13 cellular contexts compared by ENCODE assay signal in the genomic region with DNA sequence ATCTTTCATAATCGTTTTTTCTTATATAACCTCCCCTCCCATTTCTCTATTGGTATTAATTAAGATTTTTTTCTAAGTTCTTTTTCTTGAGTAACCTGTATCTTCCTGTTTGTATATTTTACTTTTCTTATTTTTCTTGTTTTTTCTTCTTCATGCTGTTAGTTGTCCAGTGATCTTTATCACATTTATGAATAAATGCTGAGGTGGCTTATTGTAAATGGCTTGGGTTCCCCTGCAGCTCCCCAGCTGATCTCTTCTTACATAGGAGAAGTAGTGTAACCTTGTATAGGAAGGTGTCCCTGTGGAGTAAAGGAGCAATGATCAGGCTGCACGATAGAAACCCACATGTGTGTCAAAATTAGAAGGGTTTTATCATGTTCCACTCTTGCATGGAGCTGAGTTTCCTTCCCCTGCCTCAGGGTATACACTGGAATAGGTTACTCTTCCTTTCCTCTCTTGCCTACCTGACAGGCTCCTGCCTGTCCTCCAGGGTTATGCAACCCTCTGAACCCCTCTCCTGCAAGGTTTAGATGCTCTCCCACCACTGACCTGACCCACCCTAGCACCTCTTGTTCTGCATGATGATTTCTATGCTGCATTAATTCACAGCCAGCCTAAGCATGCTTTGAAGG.
DNase-seq lines count a peak whose midpoint lies in the region; ATAC-seq and TF ChIP-seq lines count a peak whose summit lies in the region.
"Had no signal": no experiment of that assay in that cellular context is flagged by ENCODE, and none has a peak within 500 bp of the region (broad histone marks: within the 10 kb centered on the region; RNA-seq: fewer than 3 reads in every experiment).

No MANE protein-coding gene starts in this region.

- peak; percentile 66 for DNase-seq in epithelial cell of esophagus (ENCODE audit: low read depth)
- DNase-seq in GF-D8 (lab: John Stamatoyannopoulos, UW) = no peak
- no peak for DNase-seq in foreskin melanocyte
- DNase-seq in H4 (ENCODE audit: low spot score) = no peak
- DNase-seq in NCI-H2081 treated with DMSO at 0.1 percent for 48 hours (lab: John Stamatoyannopoulos, UW) = no peak
- DNase-seq: activated naive CD4-positive, alpha-beta T cell; foreskin fibroblast; kidney glomerular epithelial cell; NCI-H1417 treated with DMSO at 0.1 percent for 48 hours; stimulated activated CD4-positive, alpha-beta T cell treated with anti-CD3 and anti-CD28 coated beads, Interleukin-15, amount 100 ng/mL, for 24 hours had no signal

- H3K4me3 ChIP-seq in epithelial cell of esophagus (ENCODE audit: low read length) = no peak overlapping the region

- no peak for TF ChIP-seq CTCF in epithelial cell of esophagus (IDR thresholded peaks at IDR 0.05; ENCODE audit: insufficient read depth, low read depth, low read length, missing control alignments)

- ATAC-seq in GM18502 (IDR thresholded peaks at IDR 0.05; ENCODE audit: poor library complexity, unreplicated experiment) (peak; percentile 26), GM21423 (IDR thresholded peaks at IDR 0.05; ENCODE audit: unreplicated experiment) (peak; percentile 19), HG03460 (IDR thresholded peaks at IDR 0.05; ENCODE audit: unreplicated experiment) (peak; percentile 9)
